ENCODE assay signal across 1 cellular context in the genomic region with DNA sequence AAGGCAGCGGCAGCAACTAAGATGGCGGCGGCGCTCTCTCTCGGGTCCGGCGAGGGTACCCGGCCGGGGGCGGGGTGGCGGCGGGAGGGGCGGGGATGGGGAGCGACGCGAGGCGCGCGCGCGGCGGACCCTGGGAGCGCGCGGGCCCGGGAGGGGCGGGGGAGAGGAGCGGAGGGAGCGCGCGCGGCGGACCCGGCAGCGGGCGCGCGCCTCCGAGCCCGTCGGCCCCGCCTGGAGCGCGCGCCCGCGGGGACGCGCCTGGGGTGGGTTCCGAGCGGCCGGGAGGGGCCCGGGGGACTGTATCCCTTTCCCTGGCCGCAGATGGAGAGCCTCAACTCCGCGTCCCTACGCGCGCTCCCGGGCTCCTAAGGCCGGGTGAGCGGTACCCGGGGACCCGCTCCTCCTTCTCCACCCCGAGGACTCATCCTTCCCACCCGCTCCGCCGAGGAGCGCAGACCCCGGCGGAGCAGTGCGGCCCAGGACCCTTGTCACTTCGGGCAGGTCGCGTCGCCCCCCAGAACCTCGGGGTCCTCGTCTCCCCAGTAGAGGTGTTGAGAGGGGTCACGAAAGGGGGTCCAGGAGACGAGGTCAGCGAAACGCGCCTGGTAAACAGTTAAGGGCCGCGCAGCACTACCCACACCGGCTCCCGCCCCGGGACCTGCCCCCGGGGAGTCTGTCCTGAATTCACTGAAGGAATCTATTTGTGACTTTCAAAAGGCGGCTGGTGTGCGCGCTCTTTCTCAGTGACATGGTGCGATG.
A peak's percentile ranks its signal among the peaks of the same experiment; 100 is the strongest.
TF ChIP-seq lines count a peak whose summit lies in the region.

A gene (minus strand): TSS at position 23 of the 759 bp plus-strand sequence. CDS start 232 bp downstream, outside the sequence.

TF ChIP-seq in K562, 482 proteins besides CTCF, POLR2A, EP300 and RAD21 (continued from another document):
- TF ChIP-seq, protein P1, sequence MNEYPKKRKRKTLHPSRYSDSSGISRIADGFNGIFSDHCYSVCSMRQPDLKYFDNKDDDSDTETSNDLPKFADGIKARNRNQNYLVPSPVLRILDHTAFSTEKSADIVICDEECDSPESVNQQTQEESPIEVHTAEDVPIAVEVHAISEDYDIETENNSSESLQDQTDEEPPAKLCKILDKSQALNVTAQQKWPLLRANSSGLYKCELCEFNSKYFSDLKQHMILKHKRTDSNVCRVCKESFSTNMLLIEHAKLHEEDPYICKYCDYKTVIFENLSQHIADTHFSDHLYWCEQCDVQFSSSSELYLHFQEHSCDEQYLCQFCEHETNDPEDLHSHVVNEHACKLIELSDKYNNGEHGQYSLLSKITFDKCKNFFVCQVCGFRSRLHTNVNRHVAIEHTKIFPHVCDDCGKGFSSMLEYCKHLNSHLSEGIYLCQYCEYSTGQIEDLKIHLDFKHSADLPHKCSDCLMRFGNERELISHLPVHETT (CRISPR knock-in tag; conservative IDR thresholded peaks at IDR 0.05 in 1 of 2, IDR thresholded peaks at IDR 0.05 in 1 of 2) = peak in 1 of 2 experiments; percentile 87; a peak in 2 of 4 replicates
- TF ChIP-seq DIDO1 (tag; IDR thresholded peaks at IDR 0.05; ENCODE audit: low read depth) = no peak
- TF ChIP-seq ZNF76 (CRISPR knock-in tag; IDR thresholded peaks at IDR 0.05; ENCODE audit: borderline replicate concordance) = 0 out of 2 replicates have a peak, but pooled peaks have one; percentile 58
- peak; percentile 96 for TF ChIP-seq ZNF589 (CRISPR knock-in tag; IDR thresholded peaks at IDR 0.05; ENCODE audit: low read depth)
- TF ChIP-seq CCNT2 (IDR thresholded peaks at IDR 0.05; ENCODE audit: borderline replicate concordance, extremely low read depth, insufficient read length, low read depth, low read length) = no peak
- no peak for TF ChIP-seq NELFE (IDR thresholded peaks at IDR 0.05; ENCODE audit: insufficient read depth, insufficient read length)
- TF ChIP-seq FOXP1 (CRISPR knock-in tag; IDR thresholded peaks at IDR 0.05) = 0 out of 2 replicates have a peak, but pooled peaks have one; percentile 24
- TF ChIP-seq ZNF696 (CRISPR knock-in tag; conservative IDR thresholded peaks at IDR 0.05) = no peak
- peak; percentile 36 for TF ChIP-seq CTBP1 (IDR thresholded peaks at IDR 0.05; ENCODE audit: borderline replicate concordance)
- TF ChIP-seq, protein P2, sequence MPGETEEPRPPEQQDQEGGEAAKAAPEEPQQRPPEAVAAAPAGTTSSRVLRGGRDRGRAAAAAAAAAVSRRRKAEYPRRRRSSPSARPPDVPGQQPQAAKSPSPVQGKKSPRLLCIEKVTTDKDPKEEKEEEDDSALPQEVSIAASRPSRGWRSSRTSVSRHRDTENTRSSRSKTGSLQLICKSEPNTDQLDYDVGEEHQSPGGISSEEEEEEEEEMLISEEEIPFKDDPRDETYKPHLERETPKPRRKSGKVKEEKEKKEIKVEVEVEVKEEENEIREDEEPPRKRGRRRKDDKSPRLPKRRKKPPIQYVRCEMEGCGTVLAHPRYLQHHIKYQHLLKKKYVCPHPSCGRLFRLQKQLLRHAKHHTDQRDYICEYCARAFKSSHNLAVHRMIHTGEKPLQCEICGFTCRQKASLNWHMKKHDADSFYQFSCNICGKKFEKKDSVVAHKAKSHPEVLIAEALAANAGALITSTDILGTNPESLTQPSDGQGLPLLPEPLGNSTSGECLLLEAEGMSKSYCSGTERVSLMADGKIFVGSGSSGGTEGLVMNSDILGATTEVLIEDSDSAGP (CRISPR knock-in tag; IDR thresholded peaks at IDR 0.05) = no peak
- TF ChIP-seq ZFX (CRISPR knock-in tag; IDR thresholded peaks at IDR 0.05) = peak; percentile 67
- TF ChIP-seq NR2F6 (CRISPR knock-in tag; IDR thresholded peaks at IDR 0.05) = no peak
- TF ChIP-seq, protein P3, sequence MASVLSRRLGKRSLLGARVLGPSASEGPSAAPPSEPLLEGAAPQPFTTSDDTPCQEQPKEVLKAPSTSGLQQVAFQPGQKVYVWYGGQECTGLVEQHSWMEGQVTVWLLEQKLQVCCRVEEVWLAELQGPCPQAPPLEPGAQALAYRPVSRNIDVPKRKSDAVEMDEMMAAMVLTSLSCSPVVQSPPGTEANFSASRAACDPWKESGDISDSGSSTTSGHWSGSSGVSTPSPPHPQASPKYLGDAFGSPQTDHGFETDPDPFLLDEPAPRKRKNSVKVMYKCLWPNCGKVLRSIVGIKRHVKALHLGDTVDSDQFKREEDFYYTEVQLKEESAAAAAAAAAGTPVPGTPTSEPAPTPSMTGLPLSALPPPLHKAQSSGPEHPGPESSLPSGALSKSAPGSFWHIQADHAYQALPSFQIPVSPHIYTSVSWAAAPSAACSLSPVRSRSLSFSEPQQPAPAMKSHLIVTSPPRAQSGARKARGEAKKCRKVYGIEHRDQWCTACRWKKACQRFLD (CRISPR knock-in tag; IDR thresholded peaks at IDR 0.05) = peak; percentile 98
- TF ChIP-seq HMGN3 (IDR thresholded peaks at IDR 0.05; ENCODE audit: borderline replicate concordance, extremely low read depth, insufficient read length, low read depth, low read length) = peak; percentile 65
- TF ChIP-seq, protein P4, sequence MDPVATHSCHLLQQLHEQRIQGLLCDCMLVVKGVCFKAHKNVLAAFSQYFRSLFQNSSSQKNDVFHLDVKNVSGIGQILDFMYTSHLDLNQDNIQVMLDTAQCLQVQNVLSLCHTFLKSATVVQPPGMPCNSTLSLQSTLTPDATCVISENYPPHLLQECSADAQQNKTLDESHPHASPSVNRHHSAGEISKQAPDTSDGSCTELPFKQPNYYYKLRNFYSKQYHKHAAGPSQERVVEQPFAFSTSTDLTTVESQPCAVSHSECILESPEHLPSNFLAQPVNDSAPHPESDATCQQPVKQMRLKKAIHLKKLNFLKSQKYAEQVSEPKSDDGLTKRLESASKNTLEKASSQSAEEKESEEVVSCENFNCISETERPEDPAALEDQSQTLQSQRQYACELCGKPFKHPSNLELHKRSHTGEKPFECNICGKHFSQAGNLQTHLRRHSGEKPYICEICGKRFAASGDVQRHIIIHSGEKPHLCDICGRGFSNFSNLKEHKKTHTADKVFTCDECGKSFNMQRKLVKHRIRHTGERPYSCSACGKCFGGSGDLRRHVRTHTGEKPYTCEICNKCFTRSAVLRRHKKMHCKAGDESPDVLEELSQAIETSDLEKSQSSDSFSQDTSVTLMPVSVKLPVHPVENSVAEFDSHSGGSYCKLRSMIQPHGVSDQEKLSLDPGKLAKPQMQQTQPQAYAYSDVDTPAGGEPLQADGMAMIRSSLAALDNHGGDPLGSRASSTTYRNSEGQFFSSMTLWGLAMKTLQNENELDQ (CRISPR knock-in tag; IDR thresholded peaks at IDR 0.05; ENCODE audit: borderline replicate concordance) = no peak
- no peak for TF ChIP-seq NR4A1 (CRISPR knock-in tag; IDR thresholded peaks at IDR 0.05)
- TF ChIP-seq NR4A1 (tag; IDR thresholded peaks at IDR 0.05) = no peak
- TF ChIP-seq NCOA6 (IDR thresholded peaks at IDR 0.05) = no peak
TF ChIP-seq in K562: peak in this region for 52.
